ENCODE assay signal across 12 cellular contexts in the genomic region with DNA sequence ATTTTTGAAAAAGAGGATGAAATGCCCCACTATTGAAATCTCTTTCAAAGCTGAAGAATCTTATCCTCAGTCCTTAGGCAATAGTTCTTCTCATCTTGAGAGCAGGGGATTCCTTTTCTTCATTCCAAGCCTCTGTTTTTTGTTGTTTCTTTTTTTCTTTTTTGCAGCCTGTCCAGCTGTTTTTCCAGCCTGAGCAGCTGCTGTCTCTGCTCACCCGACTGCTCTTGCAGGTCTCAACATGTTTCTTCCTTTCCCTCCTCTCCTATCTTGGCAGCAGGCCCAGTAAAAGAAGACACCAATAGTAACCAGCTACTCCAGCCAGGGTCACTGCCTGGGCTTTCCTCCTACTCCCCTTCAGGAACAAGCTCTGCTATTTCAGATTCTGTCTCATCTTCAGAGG. TPM values are rescaled to one million over a fixed set of nuclear protein-coding genes. Genes with fewer than 3 reads are reported as not detected.
DNase-seq lines count a peak whose midpoint lies in the region; ATAC-seq and FAIRE-seq lines count a peak whose summit lies in the region.
"Had no signal": no experiment of that assay in that cellular context is flagged by ENCODE, and none has a peak within 500 bp of the region (broad histone marks: within the 10 kb centered on the region; RNA-seq: fewer than 3 reads in every experiment).

No MANE protein-coding gene starts in this region.

- no peak for FAIRE-seq in urothelium cell line (lab: Jason Lieb, UNC)
- FAIRE-seq: A549 had no signal

- ATAC-seq in HG03039 (IDR thresholded peaks at IDR 0.05; ENCODE audit: unreplicated experiment), result no peak
- ATAC-seq: A549 had no signal

- H3K27me3 Mint-ChIP-seq in activated naive CD8-positive, alpha-beta T cell treated with anti-CD3 and anti-CD28 coated beads for 36 hours, result no peaks in the 10 kb centered on the region

- H3K4me3 Mint-ChIP-seq in activated naive CD8-positive, alpha-beta T cell treated with anti-CD3 and anti-CD28 coated beads for 36 hours, result no peak overlapping the region

- no peaks in the 10 kb centered on the region for H3K9me3 Mint-ChIP-seq in activated naive CD8-positive, alpha-beta T cell treated with anti-CD3 and anti-CD28 coated beads for 36 hours

- H3K4me1 Mint-ChIP-seq in activated naive CD8-positive, alpha-beta T cell treated with anti-CD3 and anti-CD28 coated beads for 36 hours, result no peaks in the 10 kb centered on the region

- DNase-seq in SKM-1 treated with dmso at 0.1 percent for 144 hours (lab: John Stamatoyannopoulos, UW; ENCODE audit: unreplicated experiment), result peak; percentile 36
- DNase-seq in SKM-1 (lab: John Stamatoyannopoulos, UW; ENCODE audit: unreplicated experiment), result no peak
- DNase-seq in NCI-H524 (lab: John Stamatoyannopoulos, UW), result peak; percentile 54 to 83
- DNase-seq in epidermal melanocyte (ENCODE audit: insufficient read length, low spot score), result peak; percentile 31
- peak; percentile 67 for DNase-seq in urothelium cell line (ENCODE audit: low spot score)
- DNase-seq in activated naive CD8-positive, alpha-beta T cell treated with anti-CD3 and anti-CD28 coated beads for 36 hours, result no peak
- DNase-seq in GOT3 (lab: John Stamatoyannopoulos, UW), result no peak
- DNase-seq: activated CD4-positive, alpha-beta T cell treated with anti-CD3 and anti-CD28 coated beads for 1 hour; glutamatergic neuron; NK-92 treated with Interleukin-12 subunit alpha and Interleukin-12 subunit beta, amount 100 ng/mL, for 24 hours had no signal

- no peaks in the 10 kb centered on the region for H3K36me3 Mint-ChIP-seq in activated naive CD8-positive, alpha-beta T cell treated with anti-CD3 and anti-CD28 coated beads for 36 hours

- H3K27ac Mint-ChIP-seq in activated naive CD8-positive, alpha-beta T cell treated with anti-CD3 and anti-CD28 coated beads for 36 hours, result no peak overlapping the region

RNA-seq across cellular contexts. Expression of gene MEX3B, which starts 23.8 kb away (rescaled TPM):
- total RNA-seq in activated naive CD8-positive, alpha-beta T cell treated with anti-CD3 and anti-CD28 coated beads for 36 hours, result under 1 TPM; 0.33 to 0.40 TPM

Comparison
In these comparisons a context has a peak if more than half of its experiments do, and no peak if none do; other contexts are left out.
1. DNase-seq: peak in SKM-1 treated with dmso at 0.1 percent for 144 hours (single experiment), NCI-H524 (2 of 2), epidermal melanocyte (single experiment) and urothelium cell line (single experiment); none in SKM-1 (single experiment), activated naive CD8-positive, alpha-beta T cell treated with anti-CD3 and anti-CD28 coated beads for 36 hours (single experiment) and GOT3 (single experiment).